In genomic region chr19:1652471-1653299, GRCh38 we compare ENCODE assay signal across 8 cellular contexts. TPM values are rescaled to one million over a fixed set of nuclear protein-coding genes. Genes with fewer than 3 reads are reported as not detected.
DNase-seq lines count a peak whose midpoint lies in the region; ATAC-seq and TF ChIP-seq lines count a peak whose summit lies in the region.

Gene TCF3, minus strand, starts transcription at chr19:1652615. Its CDS starts 2,367 bp downstream, at chr19:1650248.

- peaks cover 13% of the 10 kb centered on the region for H3K36me3 ChIP-seq in suprapubic skin

- DNase-seq in NCI-H1092 treated with DMSO at 0.1 percent for 48 hours (lab: John Stamatoyannopoulos, UW) (peak; percentile 97), SKM-1 (lab: John Stamatoyannopoulos, UW; ENCODE audit: unreplicated experiment) (peak; percentile 93), globus pallidus (ENCODE audit: low spot score) (peak; percentile 98), nucleus accumbens (lab: John Stamatoyannopoulos, UW) (peak; percentile 77 to 99 (median 97)), suprapubic skin (ENCODE audit: low spot score in 2 of 2) (peak; percentile 99)
- DNase-seq in activated naive CD4-positive, alpha-beta T cell treated with anti-CD3 and anti-CD28 coated beads, Interleukin-2, amount 50 U/mL, for 72 hours (ENCODE audit: low spot score in 2 of 2) = peak; percentile 99

- H3K27me3 ChIP-seq in suprapubic skin = peaks cover 3% of the 10 kb centered on the region

- TF ChIP-seq POLR2A in suprapubic skin (IDR thresholded peaks at IDR 0.05) = no peak

- under 1% methylated on average over 22 of the region's 107 CpGs for WGBS in suprapubic skin

- H3K36me3 Mint-ChIP-seq in activated naive CD4-positive, alpha-beta T cell treated with anti-CD3 and anti-CD28 coated beads, Interleukin-2, amount 50 U/mL, for 72 hours = peaks cover 0 to 10% of the 10 kb centered on the region in 2 donors

- TF ChIP-seq CTCF in suprapubic skin (IDR thresholded peaks at IDR 0.05) = no peak

- no peaks in the 10 kb centered on the region for H3K9me3 Mint-ChIP-seq in activated naive CD4-positive, alpha-beta T cell treated with anti-CD3 and anti-CD28 coated beads, Interleukin-2, amount 50 U/mL, for 72 hours

- peak within 1 kb of the TSS; percentile 99 for H3K27ac ChIP-seq in suprapubic skin

- no peaks in the 10 kb centered on the region for H3K9me3 ChIP-seq in suprapubic skin

- peak within 1 kb of the TSS; percentile 75 for H3K4me3 ChIP-seq in GM08714 (ENCODE audit: low read length)
- H3K4me3 ChIP-seq in suprapubic skin = peak within 1 kb of the TSS; percentile 94

- peak within 1 kb of the TSS; percentile 78 to 97 for H3K27ac Mint-ChIP-seq in activated naive CD4-positive, alpha-beta T cell treated with anti-CD3 and anti-CD28 coated beads, Interleukin-2, amount 50 U/mL, for 72 hours

- no peak for TF ChIP-seq EP300 in suprapubic skin (IDR thresholded peaks at IDR 0.05)

- peaks cover 24% of the 10 kb centered on the region for H3K4me1 ChIP-seq in suprapubic skin

- ATAC-seq in HG02610 (IDR thresholded peaks at IDR 0.05; ENCODE audit: unreplicated experiment) = peak; percentile 64
- ATAC-seq in activated naive CD4-positive, alpha-beta T cell treated with anti-CD3 and anti-CD28 coated beads, Interleukin-2, amount 50 U/mL, for 72 hours = peak; percentile 92 to 95

RNA-seq across cellular contexts. Expression of gene TCF3, which starts in this region (rescaled TPM):
- 100 to 1,000 TPM in 1 of 2 donors, 10 to 100 TPM in 1; 65.2 to 104 TPM for total RNA-seq in activated naive CD4-positive, alpha-beta T cell treated with anti-CD3 and anti-CD28 coated beads, Interleukin-2, amount 50 U/mL, for 72 hours
- total RNA-seq in suprapubic skin = 10 to 100 TPM; 57.2 to 80.9 (median 68.7) TPM

Comparison
In these comparisons a context has a peak if more than half of its experiments do, and no peak if none do; other contexts are left out.
1. Peak in every context shown above with its lines: DNase-seq, ATAC-seq, H3K4me3 ChIP-seq and H3K27ac ChIP-seq.